ENCODE assay signal across 8 cellular contexts in genomic region chr1:211830055-211830329, GRCh38. TPM values are rescaled to one million over a fixed set of nuclear protein-coding genes. Genes with fewer than 3 reads are reported as not detected.
DNase-seq lines count a peak whose midpoint lies in the region; ATAC-seq and TF ChIP-seq lines count a peak whose summit lies in the region.

No MANE protein-coding gene starts in this region.

- no peak overlapping the region for H2BK5ac ChIP-seq in mesendoderm (ENCODE audit: low read length)

- H3K23ac ChIP-seq in mesendoderm (ENCODE audit: low read length), result no peak overlapping the region

- H4K8ac ChIP-seq in mesendoderm (ENCODE audit: low read depth, low read length), result no peak overlapping the region

- H3K4me3 ChIP-seq in AG09309 (ENCODE audit: control insufficient read depth, low read depth, low read length) (peak overlapping the region; percentile 75), MG63 (peak overlapping the region; percentile 61), brain microvascular endothelial cell (ENCODE audit: low read depth, low read length) (peak overlapping the region; percentile 65), mesendoderm (ENCODE audit: low read length) (peak overlapping the region; percentile 63), thyroid gland (replicated peaks in 1 of 3) (peak overlapping the region in 2 of 3 donors; percentile 69 to 93)

- H3K27me3 ChIP-seq in MG63 (no peaks in the 10 kb centered on the region), brain microvascular endothelial cell (replicated peaks) (no peaks in the 10 kb centered on the region), mesendoderm (ENCODE audit: insufficient read depth, low read length, poor library complexity) (no peaks in the 10 kb centered on the region), thyroid gland (no peaks in the 10 kb centered on the region)

- peak overlapping the region; percentile 78 for H3K9ac ChIP-seq in mesendoderm (ENCODE audit: low read length)

- peak overlapping the region; percentile 96 for H3K18ac ChIP-seq in mesendoderm (ENCODE audit: low read length)

- H3K4me2 ChIP-seq in mesendoderm (ENCODE audit: low read length), result peak overlapping the region; percentile 87

- no peak for TF ChIP-seq POLR2A in thyroid gland (IDR thresholded peaks at IDR 0.05)

- H2BK15ac ChIP-seq in mesendoderm (replicated peaks; ENCODE audit: low read depth), result no peak overlapping the region

- no peak overlapping the region for H2AK5ac ChIP-seq in mesendoderm (ENCODE audit: low read length)

- H3K9me3 ChIP-seq in MG63, result no peaks in the 10 kb centered on the region
- no peaks in the 10 kb centered on the region for H3K9me3 ChIP-seq in thyroid gland

- H3K4me1 ChIP-seq in mesendoderm (ENCODE audit: control insufficient read depth, low read depth, low read length) (peaks cover 2% of the 10 kb centered on the region), thyroid gland (peaks cover 9 to 19% of the 10 kb centered on the region in 2 donors)

- no CpG with 5 or more reads among the region's 45 CpGs for WGBS in mesendoderm (ENCODE audit: extremely low coverage, insufficient coverage, low lambda C conversion rate)
- 0% methylated on average over 18 to 23 of the region's 45 CpGs for WGBS in thyroid gland, 2 donors

- no peaks in the 10 kb centered on the region for H3K79me1 ChIP-seq in mesendoderm (ENCODE audit: low read length)

- DNase-seq in AG09309 (ENCODE audit: low read depth) (no peak), MG63 (no peak), brain microvascular endothelial cell (no peak), mesendoderm (no peak), thyroid gland (no peak), cerebellar nuclear complex (lab: John Stamatoyannopoulos, UW) (no peak), NCI-H187 (lab: John Stamatoyannopoulos, UW) (no peak)

- in situ Hi-C loops in brain microvascular endothelial cell (cut with HindIII; ENCODE audit: low pct_ligation_motif_present, low sequenced_read_pairs), result no loop called here

- H3K4ac ChIP-seq in mesendoderm (ENCODE audit: low read depth, low read length), result peak overlapping the region; percentile 97

- H3K56ac ChIP-seq in mesendoderm (ENCODE audit: low read length), result peak overlapping the region; percentile 86

- H2BK120ac ChIP-seq in mesendoderm (ENCODE audit: low read depth, low read length), result no peak overlapping the region

- H4K5ac ChIP-seq in mesendoderm (ENCODE audit: low read length), result no peak overlapping the region

- H3K36me3 ChIP-seq in MG63 (peaks cover 26% of the 10 kb centered on the region), brain microvascular endothelial cell (replicated peaks) (no peaks in the 10 kb centered on the region), mesendoderm (ENCODE audit: control insufficient read depth, insufficient read depth, low read length) (no peaks in the 10 kb centered on the region), thyroid gland (no peaks in the 10 kb centered on the region)

- no peaks in the 10 kb centered on the region for H3K79me2 ChIP-seq in mesendoderm (ENCODE audit: control insufficient read depth, insufficient read depth, low read length)

- peak; percentile 22 for ATAC-seq in GM21381 (IDR thresholded peaks at IDR 0.05; ENCODE audit: unreplicated experiment)

- no peak for TF ChIP-seq CTCF in AG09309 (IDR thresholded peaks at IDR 0.05; ENCODE audit: control insufficient read depth, insufficient read depth, low read depth, low read length, missing control alignments)
- TF ChIP-seq CTCF in brain microvascular endothelial cell (IDR thresholded peaks at IDR 0.05; ENCODE audit: low read depth, low read length, missing control alignments), result no peak
- TF ChIP-seq CTCF in thyroid gland (IDR thresholded peaks at IDR 0.05), result no peak

- peak overlapping the region; percentile 48 for H3K27ac ChIP-seq in brain microvascular endothelial cell
- peak overlapping the region; percentile 69 for H3K27ac ChIP-seq in mesendoderm (ENCODE audit: low read depth, low read length)
- H3K27ac ChIP-seq in thyroid gland, result peak overlapping the region; percentile 90 to 93 (median 93)

- intact Hi-C loops in thyroid gland (cut with DNase I), result loop anchor here (2.0 kb wide), 1 partner anchor 129 kb away; no protein-coding TSS in a partner anchor

RNA-seq across cellular contexts. Expression of gene LPGAT1, which starts 0.6 kb away (rescaled TPM):
- total RNA-seq in MG63 (2014; rRNA removed; shearing (Covaris generic); ENCODE audit: low replicate concordance), result 17.9 and 27.2 TPM in 2 replicates
- 4.2 TPM for polyA plus RNA-seq in mesendoderm (2013, experiment 1 of 2)
- 4.8 TPM for polyA plus RNA-seq in mesendoderm (2013, experiment 2 of 2)
- total RNA-seq in thyroid gland, result 100 to 1,000 TPM; 168 to 308 (median 203) TPM
